Comparison of ENCODE assay signal across 25 cellular contexts in genomic region chr12:116612436-116612835, GRCh38. TPM values are rescaled to one million over a fixed set of nuclear protein-coding genes. Genes with fewer than 3 reads are reported as not detected.
"Had no signal": no experiment of that assay in that cellular context is flagged by ENCODE, and none has a peak within 500 bp of the region (broad histone marks: within the 10 kb centered on the region; RNA-seq: fewer than 3 reads in every experiment).

No MANE protein-coding gene starts in this region.

- FAIRE-seq: colon, endothelial cell of umbilical vein, frontal cortex, islet of Langerhans, keratinocyte had no signal

- H3K9me3 ChIP-seq: esophagus muscularis mucosa, gastroesophageal sphincter, heart right ventricle, left lung, lower lobe of right lung, mucosa of descending colon had no signal

- H3K27ac ChIP-seq: coronary artery, esophagus muscularis mucosa, foreskin keratinocyte, gastroesophageal sphincter, heart right ventricle, left lung, lower lobe of right lung had no signal

- H3K4me3 ChIP-seq: coronary artery, dorsolateral prefrontal cortex, esophagus muscularis mucosa, gastroesophageal sphincter, heart right ventricle, left lung, lower lobe of right lung, mucosa of descending colon had no signal

- H3K4me1 ChIP-seq: foreskin keratinocyte had no signal

- H3K36me3 ChIP-seq: esophagus muscularis mucosa, gastroesophageal sphincter, heart right ventricle, left lung, lower lobe of right lung had no signal

- H3K27me3 ChIP-seq: dorsolateral prefrontal cortex, esophagus muscularis mucosa, foreskin keratinocyte, gastroesophageal sphincter, left lung had no signal

- DNase-seq: dermis blood vessel endothelial cell; dorsolateral prefrontal cortex; effector CD4-positive, alpha-beta T cell; effector memory CD4-positive, alpha-beta T cell; foreskin keratinocyte; glutamatergic neuron; head of caudate nucleus; heart right ventricle; hippocampal formation; left cardiac atrium; left lung; left ventricle myocardium superior; lower lobe of right lung; mesenchymal stem cell; mucosa of descending colon; naive B cell had no signal

- ATAC-seq: foreskin keratinocyte, gastroesophageal sphincter, left cardiac atrium, left ventricle myocardium superior, mucosa of descending colon had no signal

RNA-seq across cellular contexts. Expression of gene MAP1LC3B2, which starts 53.3 kb away (rescaled TPM):
- total RNA-seq: dermis blood vessel endothelial cell, epithelial cell of proximal tubule had no signal
